Comparison of ENCODE assay signal across 12 cellular contexts in genomic region chr2:30164131-30164925, GRCh38. TPM values are rescaled to one million over a fixed set of nuclear protein-coding genes. Genes with fewer than 3 reads are reported as not detected.
DNase-seq lines count a peak whose midpoint lies in the region; ATAC-seq and TF ChIP-seq lines count a peak whose summit lies in the region.
"Had no signal": no experiment of that assay in that cellular context is flagged by ENCODE, and none has a peak within 500 bp of the region (broad histone marks: within the 10 kb centered on the region; RNA-seq: fewer than 3 reads in every experiment).

No MANE protein-coding gene starts in this region.

- no peak overlapping the region for H4K5ac ChIP-seq in mesendoderm (ENCODE audit: low read length)

- no peaks in the 10 kb centered on the region for H3K79me1 ChIP-seq in mesendoderm (ENCODE audit: low read length)

- H3K4me3 ChIP-seq in CD4-positive, alpha-beta memory T cell (ENCODE audit: low read length in 2 of 2) = no peak overlapping the region
- H3K4me3 ChIP-seq in endodermal cell (ENCODE audit: low read length) (no peak overlapping the region), mesendoderm (ENCODE audit: low read length) (no peak overlapping the region)
- H3K4me3 ChIP-seq: sigmoid colon, testis had no signal

- H2BK15ac ChIP-seq in mesendoderm (replicated peaks; ENCODE audit: low read depth) = no peak overlapping the region

- H3K9me3 ChIP-seq in CD4-positive, alpha-beta memory T cell (ENCODE audit: control insufficient read depth in 1 of 2, low read length in 2 of 2) = no peaks in the 10 kb centered on the region
- H3K9me3 ChIP-seq in endodermal cell (ENCODE audit: control insufficient read depth, low read length) = no peaks in the 10 kb centered on the region
- H3K9me3 ChIP-seq: sigmoid colon, testis had no signal

- peak in 1 of 5 donors; percentile 14 for DNase-seq in CD4-positive, alpha-beta memory T cell
- DNase-seq in M059J (ENCODE audit: low read depth) (peak; percentile 33), endodermal cell (peak; percentile 56), mesendoderm (peak; percentile 25)
- DNase-seq in activated CD4-positive, alpha-beta memory T cell treated with anti-CD3 and anti-CD28 coated beads for 36 hours = no peak
- DNase-seq in stimulated activated CD4-positive, alpha-beta T cell treated with anti-CD3 and anti-CD28 coated beads, Interleukin-12 subunit alpha, Interleukin-12 subunit beta, amount 100 ng/mL, for 4 hours = no peak
- DNase-seq: aorta, sigmoid colon had no signal

- peaks cover 4% of the 10 kb centered on the region for H3K4me1 ChIP-seq in CD4-positive, alpha-beta memory T cell (ENCODE audit: insufficient read depth, low read length)
- H3K4me1 ChIP-seq in endodermal cell (ENCODE audit: control insufficient read depth, insufficient read depth, low read length) = peaks cover 17% of the 10 kb centered on the region
- H3K4me1 ChIP-seq in mesendoderm (ENCODE audit: control insufficient read depth, low read depth, low read length) = peaks cover 7% of the 10 kb centered on the region
- H3K4me1 ChIP-seq: testis had no signal

- H3K27me3 Mint-ChIP-seq in CD4-positive, alpha-beta memory T cell = no peaks in the 10 kb centered on the region
- peaks cover 3% of the 10 kb centered on the region for H3K27me3 Mint-ChIP-seq in endodermal cell (ENCODE audit: insufficient read depth)
- H3K27me3 Mint-ChIP-seq in activated CD4-positive, alpha-beta memory T cell treated with anti-CD3 and anti-CD28 coated beads for 36 hours = no peaks in the 10 kb centered on the region

- no peak overlapping the region for H3K18ac ChIP-seq in mesendoderm (ENCODE audit: low read length)

- no peak overlapping the region for H3K23ac ChIP-seq in mesendoderm (ENCODE audit: low read length)

- ATAC-seq in HG03139 (IDR thresholded peaks at IDR 0.05; ENCODE audit: unreplicated experiment) = no peak
- no peak for ATAC-seq in GM18498 (IDR thresholded peaks at IDR 0.05; ENCODE audit: unreplicated experiment)

- no peak overlapping the region for H3K4me2 ChIP-seq in mesendoderm (ENCODE audit: low read length)

- no peak overlapping the region for H3K27ac ChIP-seq in CD4-positive, alpha-beta memory T cell (ENCODE audit: low read depth, low read length)
- no peak overlapping the region for H3K27ac ChIP-seq in endodermal cell (ENCODE audit: low read depth, low read length)
- H3K27ac ChIP-seq in mesendoderm (ENCODE audit: low read depth, low read length) = no peak overlapping the region
- H3K27ac ChIP-seq: sigmoid colon, testis had no signal

- intact Hi-C loops in CD4-positive, alpha-beta memory T cell (cut with micrococcal nuclease) = loop anchor here (2.0 to 10.0 kb wide), 6 partner anchors 74 to 1780 kb away; no protein-coding TSS in a partner anchor
- intact Hi-C loops in activated CD4-positive, alpha-beta memory T cell treated with anti-CD3 and anti-CD28 coated beads for 36 hours (cut with micrococcal nuclease) = loop anchor here (2.0 kb wide), 2 partner anchors 44 to 70 kb away; no protein-coding TSS in a partner anchor

- H3K9me3 Mint-ChIP-seq in CD4-positive, alpha-beta memory T cell = peaks cover 0 to 25% (median 0%) of the 10 kb centered on the region in 8 donors
- no peaks in the 10 kb centered on the region for H3K9me3 Mint-ChIP-seq in endodermal cell
- H3K9me3 Mint-ChIP-seq in activated CD4-positive, alpha-beta memory T cell treated with anti-CD3 and anti-CD28 coated beads for 36 hours = no peaks in the 10 kb centered on the region
- H3K9me3 Mint-ChIP-seq: WTC11 had no signal

- no peak overlapping the region for H4K8ac ChIP-seq in mesendoderm (ENCODE audit: low read depth, low read length)

- H3K9ac ChIP-seq in endodermal cell (ENCODE audit: extremely low read depth, low read length, poor library complexity, severe bottlenecking) (no peak overlapping the region), mesendoderm (ENCODE audit: low read length) (peak overlapping the region; percentile 54)

- H3K4me1 Mint-ChIP-seq in CD4-positive, alpha-beta memory T cell = peaks cover 0 to 13% (median 4%) of the 10 kb centered on the region in 4 donors
- H3K4me1 Mint-ChIP-seq in endodermal cell = peaks cover 41% of the 10 kb centered on the region
- H3K4me1 Mint-ChIP-seq in activated CD4-positive, alpha-beta memory T cell treated with anti-CD3 and anti-CD28 coated beads for 36 hours (ENCODE audit: low read depth) = peaks cover 7% of the 10 kb centered on the region

- no peaks in the 10 kb centered on the region for H3K27me3 ChIP-seq in CD4-positive, alpha-beta memory T cell (ENCODE audit: insufficient read depth, low read length)
- H3K27me3 ChIP-seq in endodermal cell (ENCODE audit: control insufficient read depth, insufficient read depth, low read length, poor library complexity, severe bottlenecking) (no peaks in the 10 kb centered on the region), mesendoderm (ENCODE audit: insufficient read depth, low read length, poor library complexity) (no peaks in the 10 kb centered on the region)
- H3K27me3 ChIP-seq: sigmoid colon, testis had no signal

- no peak for TF ChIP-seq CTCF in endodermal cell (conservative IDR thresholded peaks at IDR 0.05)

- 58 to 59% methylated on average over 4 to 7 of the region's 7 CpGs for WGBS in endodermal cell (ENCODE audit: insufficient coverage in 1 of 2, insufficient read length in 1 of 2), 2 experiments
- no CpG with 5 or more reads among the region's 7 CpGs for WGBS in mesendoderm (ENCODE audit: extremely low coverage, insufficient coverage, low lambda C conversion rate)

- peak overlapping the region; percentile 72 for H3K4ac ChIP-seq in mesendoderm (ENCODE audit: low read depth, low read length)

- H2BK5ac ChIP-seq in mesendoderm (ENCODE audit: low read length) = no peak overlapping the region

- H2AK5ac ChIP-seq in mesendoderm (ENCODE audit: low read length) = no peak overlapping the region

- H3K27ac Mint-ChIP-seq in CD4-positive, alpha-beta memory T cell = peak overlapping the region in 5 of 7 donors; percentile 47 to 88 (median 63)
- H3K27ac Mint-ChIP-seq in endodermal cell = peak overlapping the region; percentile 44
- no peak overlapping the region for H3K27ac Mint-ChIP-seq in activated CD4-positive, alpha-beta memory T cell treated with anti-CD3 and anti-CD28 coated beads for 36 hours
- H3K27ac Mint-ChIP-seq: WTC11 had no signal

- CTCF ChIA-PET in CD4-positive, alpha-beta memory T cell (lab: Charles Lee; ENCODE audit: partially characterized antibody) = interaction anchor here (0.7 to 11.1 kb wide), 55 partner anchors 9 to 1173 kb away, joined by 3 to 574 read pairs (median 5); partner anchors contain the start of gene YPEL5
- CTCF ChIA-PET in activated CD4-positive, alpha-beta memory T cell treated with anti-CD3 and anti-CD28 coated beads for 36 hours (lab: Charles Lee) = interaction anchor here (0.6 to 11.1 kb wide), 79 partner anchors 8 to 1359 kb away, joined by 3 to 679 read pairs (median 5); partner anchors contain the start of genes LCLAT1 and YPEL5

- POLR2A ChIA-PET in CD4-positive, alpha-beta memory T cell (lab: Charles Lee; ENCODE audit: partially characterized antibody) = interaction anchor here (0.8 to 3.9 kb wide), 10 partner anchors 15 to 547 kb away, joined by 3 to 36 read pairs (median 12); partner anchors contain the start of genes LBH and YPEL5
- POLR2A ChIA-PET in activated CD4-positive, alpha-beta memory T cell treated with anti-CD3 and anti-CD28 coated beads for 36 hours (lab: Charles Lee) = interaction anchor here (0.7 to 2.2 kb wide), 4 partner anchors 13 to 547 kb away, joined by 3 to 10 read pairs (median 8); partner anchors contain the start of gene YPEL5

- H3K56ac ChIP-seq in mesendoderm (ENCODE audit: low read length) = peak overlapping the region; percentile 49

- peak overlapping the region; percentile 79 for H2BK120ac ChIP-seq in mesendoderm (ENCODE audit: low read depth, low read length)

- H3K4me3 Mint-ChIP-seq in CD4-positive, alpha-beta memory T cell = no peak overlapping the region
- H3K4me3 Mint-ChIP-seq in endodermal cell = no peak overlapping the region
- no peak overlapping the region for H3K4me3 Mint-ChIP-seq in activated CD4-positive, alpha-beta memory T cell treated with anti-CD3 and anti-CD28 coated beads for 36 hours
- H3K4me3 Mint-ChIP-seq: WTC11 had no signal

- H3K36me3 Mint-ChIP-seq in CD4-positive, alpha-beta memory T cell = peaks cover 12 to 32% of the 10 kb centered on the region in 2 donors
- peaks cover 17% of the 10 kb centered on the region for H3K36me3 Mint-ChIP-seq in endodermal cell (ENCODE audit: low read depth)
- H3K36me3 Mint-ChIP-seq in activated CD4-positive, alpha-beta memory T cell treated with anti-CD3 and anti-CD28 coated beads for 36 hours = peaks cover 4% of the 10 kb centered on the region

- H3K79me2 ChIP-seq in mesendoderm (ENCODE audit: control insufficient read depth, insufficient read depth, low read length) = no peaks in the 10 kb centered on the region

- H3K36me3 ChIP-seq in CD4-positive, alpha-beta memory T cell (ENCODE audit: insufficient read depth, low read length) = peaks cover 10% of the 10 kb centered on the region
- H3K36me3 ChIP-seq in endodermal cell (ENCODE audit: control insufficient read depth, insufficient read depth, low read length) (peaks cover 24% of the 10 kb centered on the region), mesendoderm (ENCODE audit: control insufficient read depth, insufficient read depth, low read length) (no peaks in the 10 kb centered on the region)

RNA-seq across cellular contexts. Expression of gene YPEL5, which starts 17.5 kb away (rescaled TPM):
- total RNA-seq in CD4-positive, alpha-beta memory T cell = 10 to 100 TPM; 81.5 to 88.4 TPM
- 100 to 1,000 TPM; 117 to 240 TPM for polyA plus RNA-seq in CD4-positive, alpha-beta memory T cell
- total RNA-seq in M059J (2014; rRNA removed; shearing (Covaris generic)) = 92.2 and 129 TPM in 2 replicates
- total RNA-seq in endodermal cell = 10 to 100 TPM; 80.1 to 97.2 TPM
- polyA plus RNA-seq in endodermal cell (2013, experiment 1 of 2) = 61.2 TPM
- polyA plus RNA-seq in endodermal cell (2013, experiment 2 of 2) = 61.6 TPM
- 34.5 TPM for polyA plus RNA-seq in mesendoderm (2013, experiment 1 of 2)
- polyA plus RNA-seq in mesendoderm (2013, experiment 2 of 2) = 34.1 TPM
- 10 to 100 TPM; 43.3 to 43.4 TPM for total RNA-seq in activated CD4-positive, alpha-beta memory T cell treated with anti-CD3 and anti-CD28 coated beads for 36 hours

Comparison
In these comparisons a context has a peak if more than half of its experiments do, and no peak if none do; other contexts are left out.
1. DNase-seq: peak in M059J (single experiment), endodermal cell (single experiment) and mesendoderm (single experiment); none in activated CD4-positive, alpha-beta memory T cell treated with anti-CD3 and anti-CD28 coated beads for 36 hours (single experiment) and stimulated activated CD4-positive, alpha-beta T cell treated with anti-CD3 and anti-CD28 coated beads, Interleukin-12 subunit alpha, Interleukin-12 subunit beta, amount 100 ng/mL, for 4 hours (single experiment).